In genomic region chr16:2500937-2501750, GRCh38 we compare ENCODE assay signal across 8 cellular contexts. TPM values are rescaled to one million over a fixed set of nuclear protein-coding genes. Genes with fewer than 3 reads are reported as not detected.
A peak's percentile ranks its signal among the peaks of the same experiment; 100 is the strongest.
DNase-seq lines count a peak whose midpoint lies in the region; ATAC-seq, FAIRE-seq and TF ChIP-seq lines count a peak whose summit lies in the region.

No MANE protein-coding gene starts in this region.

- H3K27me3 Mint-ChIP-seq in astrocyte (ENCODE audit: low read depth, unreplicated experiment) = no peaks in the 10 kb centered on the region

- H3K27ac ChIP-seq in AG04450 (ENCODE audit: low read depth, low read length) (no peak overlapping the region), astrocyte (ENCODE audit: low read depth, low read length) (no peak overlapping the region)

- peak; percentile 60 for DNase-seq in AG04450 (ENCODE audit: low read depth, low spot score)
- DNase-seq in NCI-H128 (lab: John Stamatoyannopoulos, UW; ENCODE audit: unreplicated experiment) = peak; percentile 74
- DNase-seq in T-helper 9 cell = peak; percentile 76
- peak; percentile 38 for DNase-seq in astrocyte (ENCODE audit: low read depth)
- peak; percentile 89 for DNase-seq in hepatic stellate cell (ENCODE audit: low spot score)
- peak; percentile 97 for DNase-seq in retina

- ATAC-seq in GM18907 (IDR thresholded peaks at IDR 0.05; ENCODE audit: unreplicated experiment) = peak; percentile 52
- no peak for ATAC-seq in HG02970 (IDR thresholded peaks at IDR 0.05; ENCODE audit: low FRiP score, unreplicated experiment)

- H3K9me3 Mint-ChIP-seq in astrocyte (ENCODE audit: unreplicated experiment) = no peaks in the 10 kb centered on the region

- H3K36me3 Mint-ChIP-seq in astrocyte (ENCODE audit: low read depth, unreplicated experiment) = peaks cover 5% of the 10 kb centered on the region

- peak; percentile 96 for TF ChIP-seq CTCF in AG04450 (IDR thresholded peaks at IDR 0.05; ENCODE audit: low read depth, low read length)
- TF ChIP-seq CTCF in astrocyte (IDR thresholded peaks at IDR 0.05; ENCODE audit: insufficient read depth, low read depth, low read length) = peak; percentile 80

- POLR2A ChIA-PET in AG04450 (lab: Yijun Ruan, JAX) = interaction anchor here (0.5 to 2.2 kb wide), 14 partner anchors 10 to 633 kb away, joined by 3 to 11 read pairs (median 4); partner anchors contain the start of genes AMDHD2, ATP6V0C, CCNF and ECI1

- H3K4me2 ChIP-seq in astrocyte (ENCODE audit: low read length) = peak overlapping the region; percentile 72

- H3K4me3 ChIP-seq in AG04450 (ENCODE audit: low read depth, low read length) (peak overlapping the region; percentile 36), astrocyte (ENCODE audit: insufficient read depth, low read depth, low read length) (no peak overlapping the region)

- no peak overlapping the region for H3K4me3 Mint-ChIP-seq in astrocyte (ENCODE audit: unreplicated experiment)

- H3K9ac ChIP-seq in astrocyte (ENCODE audit: low read length) = no peak overlapping the region

- no peaks in the 10 kb centered on the region for H3K36me3 ChIP-seq in astrocyte (ENCODE audit: insufficient read depth, low read length)

- no peaks in the 10 kb centered on the region for H3K79me2 ChIP-seq in astrocyte (ENCODE audit: insufficient read depth, low read length)

- H4K20me1 ChIP-seq in astrocyte (ENCODE audit: insufficient read depth, low read length) = peaks cover 19% of the 10 kb centered on the region

- H3K27me3 ChIP-seq in AG04450 (ENCODE audit: control insufficient read depth, insufficient read depth, low read length) (no peaks in the 10 kb centered on the region), astrocyte (ENCODE audit: insufficient read depth, low read length) (no peaks in the 10 kb centered on the region)

- peaks cover 12% of the 10 kb centered on the region for H3K4me1 ChIP-seq in astrocyte (ENCODE audit: insufficient read depth, low read length)

- no peak for FAIRE-seq in astrocyte (lab: Jason Lieb, UNC)

- H3K4me1 Mint-ChIP-seq in astrocyte (ENCODE audit: low read depth, unreplicated experiment) = peaks cover 8% of the 10 kb centered on the region

- H3K9me3 ChIP-seq in AG04450 (ENCODE audit: control insufficient read depth, insufficient read depth, low read length) = no peaks in the 10 kb centered on the region; the same call in 1 of the 2 replicates
- H3K9me3 ChIP-seq in astrocyte (ENCODE audit: insufficient read depth, low read depth, low read length) = no peaks in the 10 kb centered on the region

- CTCF ChIA-PET in AG04450 (lab: Charles Lee) = interaction anchor here (0.5 to 2.6 kb wide), 34 partner anchors 9 to 1970 kb away, joined by 3 to 30 read pairs (median 4); partner anchors contain the start of genes ABCA3, ATP6V0C, CCNF and NTN3

- H3K27ac Mint-ChIP-seq in astrocyte (ENCODE audit: unreplicated experiment) = no peak overlapping the region

- no peak overlapping the region for H2AFZ ChIP-seq in astrocyte (ENCODE audit: low read depth, low read length)

RNA-seq across cellular contexts. Expression of gene ATP6V0C, which starts 12.6 kb away (rescaled TPM):
- 11.0 and 19.9 TPM in 2 replicates for polyA plus RNA-seq in AG04450 (2011; rRNA removed)
- 25.0 and 32.3 TPM in 2 replicates for polyA minus RNA-seq in AG04450 (2011; rRNA and poly(A)+ RNA removed)
- total RNA-seq in astrocyte = 311 TPM in 2 replicates

RNA-seq across cellular contexts. Expression of gene AMDHD2, which starts 19.0 kb away (rescaled TPM):
- 7.7 and 11.9 TPM in 2 replicates for polyA plus RNA-seq in AG04450 (2011; rRNA removed)
- polyA minus RNA-seq in AG04450 (2011; rRNA and poly(A)+ RNA removed) = 8.0 and 11.3 TPM in 2 replicates
- 24.9 and 32.3 TPM in 2 replicates for total RNA-seq in astrocyte

RNA-seq across cellular contexts. Expression of gene TBC1D24, which starts 26.2 kb away (rescaled TPM):
- polyA plus RNA-seq in AG04450 (2011; rRNA removed) = 6.0 and 6.4 TPM in 2 replicates
- polyA minus RNA-seq in AG04450 (2011; rRNA and poly(A)+ RNA removed) = 12.0 and 13.2 TPM in 2 replicates
- total RNA-seq in astrocyte = 12.8 and 13.4 TPM in 2 replicates

RNA-seq across cellular contexts. Expression of gene NTN3, which starts 30.0 kb away (rescaled TPM):
- polyA plus RNA-seq in AG04450 (2011; rRNA removed) = 0.31 and 0.38 TPM in 2 replicates
- polyA minus RNA-seq in AG04450 (2011; rRNA and poly(A)+ RNA removed) = 0.28 and 0.30 TPM in 2 replicates
- total RNA-seq in astrocyte = 1.1 and 1.3 TPM in 2 replicates

RNA-seq across cellular contexts. Expression of gene CEMP1, which starts 30.1 kb away (rescaled TPM):
- not detected in 2 replicates for polyA plus RNA-seq in AG04450 (2011; rRNA removed)
- not detected in 2 replicates for polyA minus RNA-seq in AG04450 (2011; rRNA and poly(A)+ RNA removed)
- not detected in 2 replicates for total RNA-seq in astrocyte

Comparison
In these comparisons a context has a peak if more than half of its experiments do, and no peak if none do; other contexts are left out.
1. DNase-seq: peak in every context shown above with its lines; median percentile 97 in retina; 89 in hepatic stellate cell; 76 in T-helper 9 cell; 74 in NCI-H128; 60 in AG04450; 38 in astrocyte.